11 cellular contexts compared by ENCODE assay signal in the genomic region with DNA sequence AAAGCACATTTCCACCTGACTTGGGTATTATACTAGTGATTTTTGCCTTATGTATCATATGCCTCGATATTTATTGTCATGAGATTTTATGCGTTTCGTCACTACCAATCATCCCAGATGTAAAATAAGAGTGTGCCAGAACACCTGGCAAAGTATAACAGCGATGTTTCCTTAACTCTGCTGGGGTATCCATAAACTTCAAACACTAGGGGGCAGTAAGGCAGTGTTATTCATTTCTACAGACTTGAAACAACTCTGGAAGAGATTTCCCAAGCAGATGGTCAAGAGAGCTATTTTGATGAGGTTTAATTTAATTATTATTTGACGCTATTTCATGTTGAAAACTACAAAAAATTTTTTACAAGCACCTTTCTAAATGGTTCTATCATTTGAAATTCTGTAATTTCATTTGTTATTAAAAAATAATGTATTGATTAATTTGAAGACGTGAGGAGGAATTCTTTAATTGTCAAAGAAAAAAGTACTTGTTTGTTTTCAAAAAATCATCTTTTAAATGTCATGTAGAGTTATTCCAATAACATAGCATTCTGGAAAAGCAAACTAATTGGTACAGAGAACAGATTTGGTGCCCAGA.
A peak's percentile ranks its signal among the peaks of the same experiment; 100 is the strongest.
DNase-seq lines count a peak whose midpoint lies in the region; ATAC-seq and TF ChIP-seq lines count a peak whose summit lies in the region.
"Had no signal": no experiment of that assay in that cellular context is flagged by ENCODE, and none has a peak within 500 bp of the region (broad histone marks: within the 10 kb centered on the region; RNA-seq: fewer than 3 reads in every experiment).

No MANE protein-coding gene starts in this region.

- H3K4me2 ChIP-seq in OCI-LY1 (ENCODE audit: low read length): no peak overlapping the region
- H3K4me2 ChIP-seq: BLaER1 treated with 17β-estradiol and CSF1 and Interleukin-3, amounts not matched to agents 10 nM and 100 nM had no signal

- no peak overlapping the region for H3K4me3 ChIP-seq in OCI-LY1 (ENCODE audit: low read depth, low read length, poor library complexity, severe bottlenecking)
- H3K4me3 ChIP-seq in lower leg skin (ENCODE audit: low read depth, poor library complexity, severe bottlenecking): no peak overlapping the region
- H3K4me3 ChIP-seq: BLaER1 treated with 17β-estradiol and CSF1 and Interleukin-3, amounts not matched to agents 10 nM and 100 nM had no signal

- TF ChIP-seq CTCF in C4-2B (conservative IDR thresholded peaks at IDR 0.05) (peak; percentile 83), OCI-LY1 (IDR thresholded peaks at IDR 0.05; ENCODE audit: low read length) (peak; percentile 53), endothelial cell (IDR thresholded peaks at IDR 0.05; ENCODE audit: unreplicated experiment) (peak; percentile 70), lower leg skin (IDR thresholded peaks at IDR 0.05) (no peak)

- ATAC-seq in HG02571 (IDR thresholded peaks at IDR 0.05; ENCODE audit: unreplicated experiment) (no peak), GM18502 (IDR thresholded peaks at IDR 0.05; ENCODE audit: poor library complexity, unreplicated experiment) (no peak)
- ATAC-seq: effector memory CD8-positive, alpha-beta T cell had no signal

- no peaks in the 10 kb centered on the region for H3K9me3 ChIP-seq in OCI-LY1 (ENCODE audit: low read length)

- intact Hi-C loops in lower leg skin (cut with DNase I; ENCODE audit: low total_unique reads): no loop called here

- H3K27ac ChIP-seq in C4-2B (no peak overlapping the region), OCI-LY1 (ENCODE audit: low read depth, low read length, poor library complexity, severe bottlenecking) (no peak overlapping the region)
- H3K27ac ChIP-seq: BLaER1 treated with 17β-estradiol and CSF1 and Interleukin-3, amounts not matched to agents 10 nM and 100 nM had no signal

- H3K36me3 Mint-ChIP-seq in endothelial cell (ENCODE audit: low read depth, unreplicated experiment): no peaks in the 10 kb centered on the region

- no peaks in the 10 kb centered on the region for H3K4me1 Mint-ChIP-seq in endothelial cell (ENCODE audit: unreplicated experiment)

- no peaks in the 10 kb centered on the region for H3K9me3 Mint-ChIP-seq in endothelial cell (ENCODE audit: unreplicated experiment)
- H3K9me3 Mint-ChIP-seq: effector memory CD8-positive, alpha-beta T cell had no signal

- no peak overlapping the region for H3K4me3 Mint-ChIP-seq in endothelial cell (ENCODE audit: unreplicated experiment)
- H3K4me3 Mint-ChIP-seq: effector memory CD8-positive, alpha-beta T cell had no signal

- H3F3A ChIP-seq in OCI-LY1 (ENCODE audit: insufficient read depth, low read length): no peaks in the 10 kb centered on the region

- H2AFZ ChIP-seq in OCI-LY1 (ENCODE audit: low read length): no peak overlapping the region

- H3K27ac Mint-ChIP-seq in endothelial cell (ENCODE audit: unreplicated experiment): no peak overlapping the region
- H3K27ac Mint-ChIP-seq: effector memory CD8-positive, alpha-beta T cell had no signal

- H3K9ac ChIP-seq in OCI-LY1 (ENCODE audit: low read length): no peak overlapping the region
- H3K9ac ChIP-seq: BLaER1 treated with 17β-estradiol and CSF1 and Interleukin-3, amounts not matched to agents 10 nM and 100 nM had no signal

- H4K20me1 ChIP-seq in OCI-LY1 (ENCODE audit: insufficient read depth, low read length): no peaks in the 10 kb centered on the region
- H4K20me1 ChIP-seq: BLaER1 treated with 17β-estradiol and CSF1 and Interleukin-3, amounts not matched to agents 10 nM and 100 nM had no signal

- no peak for TF ChIP-seq POLR2A in lower leg skin (IDR thresholded peaks at IDR 0.05)

- no peaks in the 10 kb centered on the region for H3K27me3 ChIP-seq in OCI-LY1 (ENCODE audit: insufficient read depth, low read length)
- H3K27me3 ChIP-seq: BLaER1 treated with 17β-estradiol and CSF1 and Interleukin-3, amounts not matched to agents 10 nM and 100 nM had no signal

- DNase-seq in HuH-7.5 (ENCODE audit: low spot score) (peak; percentile 4), endothelial cell (ENCODE audit: low spot score) (peak; percentile 16), lower leg skin (ENCODE audit: low spot score in 2 of 2) (no peak)
- no peak for DNase-seq in stimulated activated CD4-positive, alpha-beta T cell treated with anti-CD3 and anti-CD28 coated beads, Interleukin-1b, Interleukin-23, amount 100 ng/mL, for 48 hours
- DNase-seq: effector memory CD8-positive, alpha-beta T cell; NCI-H1048 had no signal

- WGBS in lower leg skin, 2 donors: 36 to 43% methylated on average over 6 of the region's 6 CpGs

- H3K4me1 ChIP-seq in OCI-LY1 (ENCODE audit: insufficient read depth, low read length, severe bottlenecking): no peaks in the 10 kb centered on the region
- H3K4me1 ChIP-seq: BLaER1 treated with 17β-estradiol and CSF1 and Interleukin-3, amounts not matched to agents 10 nM and 100 nM had no signal

- no peaks in the 10 kb centered on the region for H3K36me3 ChIP-seq in OCI-LY1 (ENCODE audit: insufficient read depth, low read length)
- H3K36me3 ChIP-seq: BLaER1 treated with 17β-estradiol and CSF1 and Interleukin-3, amounts not matched to agents 10 nM and 100 nM had no signal

- H3K9me2 ChIP-seq in OCI-LY1 (ENCODE audit: low read depth, low read length): no peaks in the 10 kb centered on the region

- H3K79me2 ChIP-seq in OCI-LY1 (ENCODE audit: insufficient read depth, low read length): no peaks in the 10 kb centered on the region

- no peaks in the 10 kb centered on the region for H3K27me3 Mint-ChIP-seq in endothelial cell (ENCODE audit: unreplicated experiment)
- H3K27me3 Mint-ChIP-seq: effector memory CD8-positive, alpha-beta T cell had no signal

Comparison
In these comparisons a context has a peak if more than half of its experiments do, and no peak if none do; other contexts are left out.
1. CTCF ChIP-seq: peak in C4-2B (single experiment), OCI-LY1 (single experiment) and endothelial cell (single experiment); none in lower leg skin (0 of 3).
2. DNase-seq: peak in HuH-7.5 (single experiment) and endothelial cell (single experiment); none in lower leg skin (0 of 2) and stimulated activated CD4-positive, alpha-beta T cell treated with anti-CD3 and anti-CD28 coated beads, Interleukin-1b, Interleukin-23, amount 100 ng/mL, for 48 hours (single experiment).